11 cellular contexts compared by ENCODE assay signal in genomic region chr5:153490124-153491085, GRCh38. TPM values are rescaled to one million over a fixed set of nuclear protein-coding genes. Genes with fewer than 3 reads are reported as not detected.
A peak's percentile ranks its signal among the peaks of the same experiment; 100 is the strongest.
DNase-seq lines count a peak whose midpoint lies in the region; ATAC-seq and TF ChIP-seq lines count a peak whose summit lies in the region.
"Had no signal": no experiment of that assay in that cellular context is flagged by ENCODE, and none has a peak within 500 bp of the region (broad histone marks: within the 10 kb centered on the region; RNA-seq: fewer than 3 reads in every experiment).

Gene GRIA1 (plus strand): TSS chr5:153490670.

- H3K4ac ChIP-seq in IMR-90 (ENCODE audit: low read depth, low read length): peak within 1 kb of the TSS; percentile 30

- in situ Hi-C loops in IMR-90 (cut with MboI; ENCODE audit: low sequenced_read_pairs): no loop called here

- H4K20me1 ChIP-seq in IMR-90 (ENCODE audit: insufficient read depth, low read length): no peaks in the 10 kb centered on the region

- H3K9me3 Mint-ChIP-seq in activated T-helper 2 cell treated with anti-CD3 and anti-CD28 coated beads, Interferon-gamma antibody, Interleukin-2, Interleukin-4, amounts not matched to agents 10 μg/mL and 5 μg/mL and 100 μg/mL, durations not matched to agents 14 hours and 24 hours and 36 hours: no peaks in the 10 kb centered on the region
- H3K9me3 Mint-ChIP-seq: CD4-positive, alpha-beta T cell had no signal

- no peaks in the 10 kb centered on the region for H3K79me1 ChIP-seq in IMR-90 (ENCODE audit: low read depth in 1 of 2, low read length in 2 of 2)

- peak within 1 kb of the TSS; percentile 87 for H2AFZ ChIP-seq in IMR-90 (replicated peaks; ENCODE audit: low read length, poor library complexity)

- no peak within 1 kb of the TSS for H2BK5ac ChIP-seq in IMR-90 (ENCODE audit: low read depth, low read length, poor library complexity, severe bottlenecking)

- no peaks in the 10 kb centered on the region; the same call in 1 of the 2 replicates for H3K4me1 ChIP-seq in IMR-90 (ENCODE audit: control insufficient read depth, insufficient read depth, low read length)

- peak within 1 kb of the TSS; percentile 36 for H3K14ac ChIP-seq in IMR-90 (replicated peaks; ENCODE audit: low read depth, low read length)

- H3K4me1 Mint-ChIP-seq in activated T-helper 2 cell treated with anti-CD3 and anti-CD28 coated beads, Interferon-gamma antibody, Interleukin-2, Interleukin-4, amounts not matched to agents 10 μg/mL and 5 μg/mL and 100 μg/mL, durations not matched to agents 14 hours and 24 hours and 36 hours (ENCODE audit: low read depth): no peaks in the 10 kb centered on the region
- H3K4me1 Mint-ChIP-seq: naive B cell had no signal

- H3K4me3 Mint-ChIP-seq in activated T-helper 2 cell treated with anti-CD3 and anti-CD28 coated beads, Interferon-gamma antibody, Interleukin-2, Interleukin-4, amounts not matched to agents 10 μg/mL and 5 μg/mL and 100 μg/mL, durations not matched to agents 14 hours and 24 hours and 36 hours (ENCODE audit: low read depth): no peak within 1 kb of the TSS
- H3K4me3 Mint-ChIP-seq: CD4-positive, alpha-beta T cell had no signal

- peak within 1 kb of the TSS; percentile 51; the same call in 1 of the 2 replicates for H3K23ac ChIP-seq in IMR-90 (ENCODE audit: low read depth, low read length)

- no peaks in the 10 kb centered on the region for H3K36me3 ChIP-seq in IMR-90 (ENCODE audit: control insufficient read depth, insufficient read depth, low read length)

- H3K27ac Mint-ChIP-seq in activated T-helper 2 cell treated with anti-CD3 and anti-CD28 coated beads, Interferon-gamma antibody, Interleukin-2, Interleukin-4, amounts not matched to agents 10 μg/mL and 5 μg/mL and 100 μg/mL, durations not matched to agents 14 hours and 24 hours and 36 hours: no peak within 1 kb of the TSS
- H3K27ac Mint-ChIP-seq: CD4-positive, alpha-beta T cell had no signal

- H3K56ac ChIP-seq in IMR-90 (ENCODE audit: extremely low read depth, insufficient read depth, low read length): no peak within 1 kb of the TSS

- H3K4me2 ChIP-seq in IMR-90 (ENCODE audit: low read depth, low read length): peak within 1 kb of the TSS; percentile 71

- H2BK120ac ChIP-seq in IMR-90 (ENCODE audit: low read depth, low read length): peak within 1 kb of the TSS; percentile 58; the same call in 1 of the 2 replicates

- WGBS in IMR-90 (ENCODE audit: extremely low coverage in 2 of 2, insufficient read length in 1 of 2), 2 experiments: 2% methylated on average over 6 of the region's 21 CpGs; no CpG with 5 or more reads in 1 of the 2 experiments

- TF ChIP-seq CTCF in AG04449 (IDR thresholded peaks at IDR 0.05; ENCODE audit: insufficient read depth, low read length, missing control alignments) (no peak), IMR-90 (conservative IDR thresholded peaks at IDR 0.05; ENCODE audit: low read depth, low read length) (no peak), dorsolateral prefrontal cortex (IDR thresholded peaks at IDR 0.05 in 54 of 56, conservative IDR thresholded peaks at IDR 0.05 in 2 of 56; ENCODE audit: low read depth in 1 of 56, partially characterized antibody in 56 of 56) (peak in 4 of 56 donors; percentile 9 to 18 (median 16))

- H2AK9ac ChIP-seq in IMR-90 (replicated peaks; ENCODE audit: low read depth, low read length, poor library complexity): peak within 1 kb of the TSS; percentile 11

- dilution Hi-C loops in IMR-90 (cut with HindIII; ENCODE audit: low sequenced_read_pairs, unreplicated experiment): no loop called here

- no TSS peak for BruUV-seq in IMR-90 (replicated peaks; lab: Mats Ljungman, UMichigan)

- H3K4me3 ChIP-seq in AG04449 (ENCODE audit: low read depth, low read length) (peak within 1 kb of the TSS; percentile 62), IMR-90 (ENCODE audit: insufficient read depth, low read depth, low read length) (peak within 1 kb of the TSS; percentile 24), dorsolateral prefrontal cortex (peak within 1 kb of the TSS in 58 of 59 donors; percentile 35 to 75 (median 60))

- no peaks in the 10 kb centered on the region for H3K36me3 Mint-ChIP-seq in activated T-helper 2 cell treated with anti-CD3 and anti-CD28 coated beads, Interferon-gamma antibody, Interleukin-2, Interleukin-4, amounts not matched to agents 10 μg/mL and 5 μg/mL and 100 μg/mL, durations not matched to agents 14 hours and 24 hours and 36 hours (ENCODE audit: low read depth)
- H3K36me3 Mint-ChIP-seq: naive B cell had no signal

- H4K8ac ChIP-seq in IMR-90 (ENCODE audit: low read depth in 2 of 2, low read length in 2 of 2): peak within 1 kb of the TSS in 1 of 2 experiments; percentile 22; a peak in 1 of 4 replicates

- intact Hi-C loops in IMR-90 (cut with micrococcal nuclease) (loop anchor here (5.0 kb wide), 1 partner anchor 958 kb away; no protein-coding TSS in a partner anchor), dorsolateral prefrontal cortex (cut with DNase I) (loop anchor here in 1 of 2 donors (5.0 kb wide), 2 partner anchors 283 to 858 kb away; no protein-coding TSS in a partner anchor)
- intact Hi-C loops in activated T-helper 2 cell treated with anti-CD3 and anti-CD28 coated beads, Interferon-gamma antibody, Interleukin-2, Interleukin-4, amounts not matched to agents 10 μg/mL and 5 μg/mL and 100 μg/mL, durations not matched to agents 14 hours and 24 hours and 36 hours (cut with micrococcal nuclease): no loop called here

- H3K27ac ChIP-seq in IMR-90 (ENCODE audit: insufficient read depth, low read length) (no peak within 1 kb of the TSS), dorsolateral prefrontal cortex (peak within 1 kb of the TSS in 56 of 59 donors; percentile 28 to 91 (median 76))

- no peak within 1 kb of the TSS for H2BK15ac ChIP-seq in IMR-90 (ENCODE audit: low read depth, low read length)

- H4K5ac ChIP-seq in IMR-90 (ENCODE audit: low read depth, low read length): no peak within 1 kb of the TSS; the same call in 1 of the 2 replicates

- DNase-seq in AG04449 (ENCODE audit: low read depth, low spot score) (no peak), IMR-90 (peak; percentile 9), dorsolateral prefrontal cortex (peak in 7 of 10 donors; percentile 14 to 67 (median 56)), myocyte (ENCODE audit: low read depth) (peak; percentile 34), DMS 273 treated with DMSO at 0.1 percent for 48 hours (lab: John Stamatoyannopoulos, UW) (no peak), NCI-H1436 (lab: John Stamatoyannopoulos, UW) (no peak), DMS53 treated with DMSO at 0.1 percent for 48 hours (lab: John Stamatoyannopoulos, UW; ENCODE audit: unreplicated experiment) (no peak)
- DNase-seq in activated T-helper 2 cell treated with anti-CD3 and anti-CD28 coated beads, Interferon-gamma antibody, Interleukin-2, Interleukin-4, amounts not matched to agents 10 μg/mL and 5 μg/mL and 100 μg/mL, durations not matched to agents 14 hours and 24 hours and 36 hours (ENCODE audit: low spot score): no peak
- DNase-seq: CD4-positive, alpha-beta T cell; naive B cell; NCI-H1105 treated with DMSO at 0.1 percent for 48 hours had no signal

- CTCF ChIA-PET in AG04449 (lab: Yijun Ruan, JAX) (interaction anchor here (0.8 to 1.6 kb wide), 5 partner anchors 9 to 474 kb away, joined by 3 to 8 read pairs (median 3); no protein-coding TSS in a partner anchor), IMR-90 (lab: Yijun Ruan, JAX) (interaction anchor here (1.1 kb wide), 1 partner anchor 474 kb away, joined by 3 read pairs; no protein-coding TSS in a partner anchor)

- TF ChIP-seq RAD21 in IMR-90 (IDR thresholded peaks at IDR 0.05; ENCODE audit: low read length): no peak

- no peaks in the 10 kb centered on the region for H3K9me3 ChIP-seq in IMR-90 (ENCODE audit: control insufficient read depth, insufficient read depth, low read length)

- no peaks in the 10 kb centered on the region for H3K9me1 ChIP-seq in IMR-90 (ENCODE audit: insufficient read depth, low read length)

- H3K9ac ChIP-seq in IMR-90 (ENCODE audit: low read depth, low read length): peak within 1 kb of the TSS; percentile 5; the same call in 1 of the 2 replicates

- no peaks in the 10 kb centered on the region; the same call in 1 of the 2 replicates for H3K27me3 ChIP-seq in IMR-90 (ENCODE audit: control insufficient read depth, insufficient read depth, low read length)
- H3K27me3 ChIP-seq in dorsolateral prefrontal cortex: peaks cover 0 to 33% (median 0%) of the 10 kb centered on the region in 45 donors

- H3K18ac ChIP-seq in IMR-90 (ENCODE audit: low read depth, low read length): no peak within 1 kb of the TSS

- peak within 1 kb of the TSS; percentile 60; the same call in 1 of the 2 replicates for H2BK20ac ChIP-seq in IMR-90 (ENCODE audit: low read depth, low read length)

- peaks cover 17% of the 10 kb centered on the region for H3K27me3 Mint-ChIP-seq in activated T-helper 2 cell treated with anti-CD3 and anti-CD28 coated beads, Interferon-gamma antibody, Interleukin-2, Interleukin-4, amounts not matched to agents 10 μg/mL and 5 μg/mL and 100 μg/mL, durations not matched to agents 14 hours and 24 hours and 36 hours (ENCODE audit: low read depth)

- peak; percentile 76 for ATAC-seq in IMR-90 (ENCODE audit: low read depth)

- H4K91ac ChIP-seq in IMR-90 (ENCODE audit: insufficient read depth, low read depth, low read length): peak within 1 kb of the TSS; percentile 40; the same call in 1 of the 2 replicates

- H2AK5ac ChIP-seq in IMR-90 (ENCODE audit: low read depth, low read length): no peak within 1 kb of the TSS

- no peak for TF ChIP-seq POLR2A in IMR-90 (IDR thresholded peaks at IDR 0.05; ENCODE audit: low read depth, low read length)

- POLR2A ChIA-PET in AG04449 (lab: Yijun Ruan, JAX) (interaction anchor here (0.5 kb wide), 1 partner anchor 12 kb away, joined by 3 read pairs; no protein-coding TSS in a partner anchor), IMR-90 (lab: Charles Lee; ENCODE audit: unreplicated experiment) (no interaction called here)

TF ChIP-seq in IMR-90, 13 proteins besides CTCF, POLR2A, EP300 and RAD21 (continues in another document):
- no peak for TF ChIP-seq MAFK (IDR thresholded peaks at IDR 0.05; ENCODE audit: low read depth, low read length)
- no peak for TF ChIP-seq BHLHE40 (IDR thresholded peaks at IDR 0.05; ENCODE audit: low read depth, low read length)

RNA-seq across cellular contexts. Expression of gene GRIA1, which starts in this region (rescaled TPM):
- total RNA-seq in IMR-90 (2012; rRNA removed) (1.3 and 1.4 TPM in 2 replicates), dorsolateral prefrontal cortex (100 to 1,000 TPM in 51 of 120 experiments, 10 to 100 TPM in 69; 36.1 to 169 (median 98.1) TPM), myocyte (4.7 and 5.6 TPM in 2 replicates)
- polyA plus RNA-seq in IMR-90 (2012; rRNA removed): 0.37 and 0.48 TPM in 2 replicates
- 0.16 and 0.39 TPM in 2 replicates for polyA plus RNA-seq in IMR-90 (2012; cell fraction: cytosol; rRNA removed)
- 0.09 and 1.1 TPM in 2 replicates for polyA plus RNA-seq in IMR-90 (2012; cell fraction: nucleus; rRNA removed; ENCODE audit: low replicate concordance)
- polyA plus RNA-seq in myocyte (2012): 15.2 TPM
- not detected in 2 replicates for total RNA-seq in activated T-helper 2 cell treated with anti-CD3 and anti-CD28 coated beads, Interferon-gamma antibody, Interleukin-2, Interleukin-4, amounts not matched to agents 10 μg/mL and 5 μg/mL and 100 μg/mL, durations not matched to agents 14 hours and 24 hours and 36 hours
- total RNA-seq: CD4-positive, alpha-beta T cell had no signal

Comparison
In these comparisons a context has a peak if more than half of its experiments do, and no peak if none do; other contexts are left out.
1. DNase-seq: peak in IMR-90 (single experiment), dorsolateral prefrontal cortex (7 of 10) and myocyte (single experiment); none in AG04449 (single experiment), activated T-helper 2 cell treated with anti-CD3 and anti-CD28 coated beads, Interferon-gamma antibody, Interleukin-2, Interleukin-4, amounts not matched to agents 10 μg/mL and 5 μg/mL and 100 μg/mL, durations not matched to agents 14 hours and 24 hours and 36 hours (single experiment), DMS 273 treated with DMSO at 0.1 percent for 48 hours (single experiment), NCI-H1436 (single experiment) and DMS53 treated with DMSO at 0.1 percent for 48 hours (single experiment).
2. Peak in every context shown above with its lines, with median percentiles within 50 percentile points of each other: H3K4me3 ChIP-seq.